Comparison of ENCODE assay signal across 11 cellular contexts in the genomic region with DNA sequence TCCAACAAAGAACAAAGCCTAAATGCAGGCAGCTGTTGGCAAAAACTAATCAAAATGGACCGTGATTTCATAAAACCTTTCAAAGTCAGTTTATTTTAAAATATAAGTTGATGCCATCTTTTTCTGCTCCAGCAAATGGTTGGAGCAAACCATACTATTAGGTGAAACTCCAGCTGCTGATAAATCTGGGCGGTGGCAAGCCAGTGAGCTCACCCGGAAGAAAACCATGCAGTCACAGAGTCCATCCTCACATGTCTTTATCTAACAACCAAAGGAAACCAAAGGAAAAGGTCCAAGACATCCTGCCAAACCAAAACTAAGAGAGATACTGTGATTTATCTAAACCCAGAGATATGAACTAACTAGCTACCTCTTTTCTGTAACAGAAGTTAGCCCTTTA.
A peak's percentile ranks its signal among the peaks of the same experiment; 100 is the strongest.
DNase-seq lines count a peak whose midpoint lies in the region; ATAC-seq and TF ChIP-seq lines count a peak whose summit lies in the region.
"Had no signal": no experiment of that assay in that cellular context is flagged by ENCODE, and none has a peak within 500 bp of the region (broad histone marks: within the 10 kb centered on the region; RNA-seq: fewer than 3 reads in every experiment).

No MANE protein-coding gene starts in this region.

- peaks cover 51% of the 10 kb centered on the region for H3K36me3 Mint-ChIP-seq in activated naive CD4-positive, alpha-beta T cell treated with anti-CD3 and anti-CD28 coated beads, Interleukin-2, amount 10 ng/mL, durations not matched to agents 7 days and 5 days

- no peak overlapping the region for H4K91ac ChIP-seq in mesenchymal stem cell (ENCODE audit: low read length)

- H3K23ac ChIP-seq in mesenchymal stem cell (ENCODE audit: low read length in 2 of 2), result no peak overlapping the region

- H3F3A ChIP-seq in MM.1S (ENCODE audit: insufficient read depth, low read length), result 0 out of 2 replicates have a peak, but pooled peaks cover 2% of the 10 kb centered on the region

- H3K4me1 Mint-ChIP-seq in activated naive CD4-positive, alpha-beta T cell treated with anti-CD3 and anti-CD28 coated beads, Interleukin-2, amount 10 ng/mL, durations not matched to agents 7 days and 5 days, result peaks cover 70% of the 10 kb centered on the region

- intact Hi-C loops in colonic mucosa (cut with DNase I), result no loop called here

- H3K27ac Mint-ChIP-seq in activated naive CD4-positive, alpha-beta T cell treated with anti-CD3 and anti-CD28 coated beads, Interleukin-2, amount 10 ng/mL, durations not matched to agents 7 days and 5 days, result no peak overlapping the region

- no peak overlapping the region for H3K4me3 Mint-ChIP-seq in activated naive CD4-positive, alpha-beta T cell treated with anti-CD3 and anti-CD28 coated beads, Interleukin-2, amount 10 ng/mL, durations not matched to agents 7 days and 5 days

- H3K9me3 Mint-ChIP-seq in activated naive CD4-positive, alpha-beta T cell treated with anti-CD3 and anti-CD28 coated beads, Interleukin-2, amount 10 ng/mL, durations not matched to agents 7 days and 5 days, result no peaks in the 10 kb centered on the region

- H2BK15ac ChIP-seq in mesenchymal stem cell (ENCODE audit: low read depth, poor library complexity, severe bottlenecking), result no peak overlapping the region

- no peaks in the 10 kb centered on the region for H3K9me2 ChIP-seq in MM.1S (replicated peaks; ENCODE audit: insufficient read depth, low read length)

- in situ Hi-C loops in ACHN (cut with HindIII; ENCODE audit: low pct_ligation_motif_present, low pct_unique_long_range_greater_than_20kb, low sequenced_read_pairs), result no loop called here

- DNase-seq in ACHN (peak; percentile 39), MM.1S (no peak), colonic mucosa (peak; percentile 45), mesenchymal stem cell (no peak), NCI-H69 (lab: John Stamatoyannopoulos, UW) (no peak)
- no peak for DNase-seq in activated naive CD4-positive, alpha-beta T cell treated with anti-CD3 and anti-CD28 coated beads, Interleukin-2, amount 10 ng/mL, durations not matched to agents 7 days and 5 days
- DNase-seq: DMS79, NCI-H510A treated with DMSO at 0.1 percent for 48 hours, sigmoid colon had no signal

- no peak overlapping the region for H3K4me3 ChIP-seq in MM.1S (ENCODE audit: low read length)
- H3K4me3 ChIP-seq in colonic mucosa, result no peak overlapping the region
- H3K4me3 ChIP-seq in mesenchymal stem cell (ENCODE audit: insufficient read depth in 1 of 2, low read depth in 1 of 2, low read length in 2 of 2), result no peak overlapping the region
- H3K4me3 ChIP-seq: sigmoid colon had no signal

- TF ChIP-seq CTCF in MM.1S (IDR thresholded peaks at IDR 0.05; ENCODE audit: low read length) (no peak), colonic mucosa (IDR thresholded peaks at IDR 0.05) (no peak)

- no peaks in the 10 kb centered on the region for H3K36me3 ChIP-seq in MM.1S (replicated peaks; ENCODE audit: insufficient read depth, low read length)
- no peaks in the 10 kb centered on the region for H3K36me3 ChIP-seq in colonic mucosa
- no peaks in the 10 kb centered on the region for H3K36me3 ChIP-seq in mesenchymal stem cell (ENCODE audit: control insufficient read depth in 1 of 2, insufficient read depth in 2 of 2, low read depth in 1 of 2, low read length in 2 of 2)
- H3K36me3 ChIP-seq: sigmoid colon had no signal

- no peak overlapping the region for H3K4ac ChIP-seq in mesenchymal stem cell (ENCODE audit: low read depth in 1 of 2, low read length in 2 of 2)

- no peaks in the 10 kb centered on the region for H3K27me3 ChIP-seq in MM.1S (replicated peaks; ENCODE audit: insufficient read depth, low read length)
- no peaks in the 10 kb centered on the region for H3K27me3 ChIP-seq in colonic mucosa
- no peaks in the 10 kb centered on the region for H3K27me3 ChIP-seq in mesenchymal stem cell (ENCODE audit: control insufficient read depth in 1 of 2, insufficient read depth in 1 of 2, low read length in 2 of 2)
- H3K27me3 ChIP-seq: sigmoid colon had no signal

- no peaks in the 10 kb centered on the region for H3K27me3 Mint-ChIP-seq in activated naive CD4-positive, alpha-beta T cell treated with anti-CD3 and anti-CD28 coated beads, Interleukin-2, amount 10 ng/mL, durations not matched to agents 7 days and 5 days

- no peak overlapping the region for H3K14ac ChIP-seq in mesenchymal stem cell (ENCODE audit: low read length in 2 of 2)

- H3K4me1 ChIP-seq in MM.1S (ENCODE audit: low read length) (peaks cover 18% of the 10 kb centered on the region), colonic mucosa (peaks cover 2% of the 10 kb centered on the region), mesenchymal stem cell (ENCODE audit: control insufficient read depth, insufficient read depth, low read depth, low read length) (no peaks in the 10 kb centered on the region)

- H4K8ac ChIP-seq in mesenchymal stem cell (ENCODE audit: low read length), result no peak overlapping the region

- H3K27ac ChIP-seq in MM.1S (ENCODE audit: low read length) (peak overlapping the region; percentile 49; the same call in 1 of the 2 replicates), colonic mucosa (peak overlapping the region; percentile 56), mesenchymal stem cell (ENCODE audit: low read length, poor library complexity, severe bottlenecking) (peak overlapping the region; percentile 73)

- no peak overlapping the region for H2BK120ac ChIP-seq in mesenchymal stem cell (ENCODE audit: low read depth, low read length)

- ATAC-seq in HG03457 (IDR thresholded peaks at IDR 0.05; ENCODE audit: unreplicated experiment) (no peak), HG03159 (IDR thresholded peaks at IDR 0.05; ENCODE audit: unreplicated experiment) (no peak)

- H3K9me3 ChIP-seq in MM.1S (replicated peaks; ENCODE audit: insufficient read depth, low read length) (no peaks in the 10 kb centered on the region), colonic mucosa (no peaks in the 10 kb centered on the region), mesenchymal stem cell (ENCODE audit: control insufficient read depth, low read length) (no peaks in the 10 kb centered on the region)
- H3K9me3 ChIP-seq: sigmoid colon had no signal

- H4K20me1 ChIP-seq in MM.1S (ENCODE audit: insufficient read depth, low read length), result no peaks in the 10 kb centered on the region

- WGBS in mesenchymal stem cell, result 100% methylated on average over 2 of the region's 3 CpGs

- CTCF ChIA-PET in activated naive CD4-positive, alpha-beta T cell treated with anti-CD3 and anti-CD28 coated beads, Interleukin-2, amount 10 ng/mL, durations not matched to agents 7 days and 5 days (lab: Charles Lee), result interaction anchor here (0.7 to 1.7 kb wide), 4 partner anchors 9 to 1123 kb away, joined by 3 to 6 read pairs (median 4); no protein-coding TSS in a partner anchor

- H3K9ac ChIP-seq in MM.1S (ENCODE audit: low read length) (no peak overlapping the region), colonic mucosa (ENCODE audit: low read depth in 2 of 2, low read length in 2 of 2) (no peak overlapping the region), mesenchymal stem cell (ENCODE audit: low read length) (peak overlapping the region; percentile 76)

- no peak overlapping the region for H2AK5ac ChIP-seq in mesenchymal stem cell (ENCODE audit: low read length, severe bottlenecking)

- H2AFZ ChIP-seq in MM.1S (ENCODE audit: low read length), result no peak overlapping the region
- no peak overlapping the region for H2AFZ ChIP-seq in mesenchymal stem cell (ENCODE audit: low read depth, low read length)

- H3K4me2 ChIP-seq in MM.1S (ENCODE audit: low read depth, low read length) (no peak overlapping the region; the same call in 1 of the 2 replicates), mesenchymal stem cell (ENCODE audit: low read length, poor library complexity, severe bottlenecking) (no peak overlapping the region)

- H3K79me1 ChIP-seq in mesenchymal stem cell (replicated peaks; ENCODE audit: low read length, poor library complexity, severe bottlenecking), result peaks cover 21% of the 10 kb centered on the region

- peak overlapping the region in 1 of 2 experiments; percentile 11 for H3K18ac ChIP-seq in mesenchymal stem cell (ENCODE audit: low read depth in 1 of 2, low read length in 2 of 2)

- H3K79me2 ChIP-seq in MM.1S (ENCODE audit: low read length), result peaks cover 24% of the 10 kb centered on the region

- H2BK12ac ChIP-seq in mesenchymal stem cell (ENCODE audit: low read length in 2 of 2), result no peak overlapping the region

- no peak overlapping the region for H2BK5ac ChIP-seq in mesenchymal stem cell (ENCODE audit: low read depth, low read length, poor library complexity, severe bottlenecking)

Comparison
In these comparisons a context has a peak if more than half of its experiments do, and no peak if none do; other contexts are left out.
1. DNase-seq: peak in ACHN (single experiment) and colonic mucosa (single experiment); none in MM.1S (single experiment), mesenchymal stem cell (single experiment), NCI-H69 (single experiment) and activated naive CD4-positive, alpha-beta T cell treated with anti-CD3 and anti-CD28 coated beads, Interleukin-2, amount 10 ng/mL, durations not matched to agents 7 days and 5 days (single experiment).
2. Peak in every context shown above with its lines, with median percentiles within 50 percentile points of each other: H3K27ac ChIP-seq.